1 cellular context compared by ENCODE assay signal in the genomic region with DNA sequence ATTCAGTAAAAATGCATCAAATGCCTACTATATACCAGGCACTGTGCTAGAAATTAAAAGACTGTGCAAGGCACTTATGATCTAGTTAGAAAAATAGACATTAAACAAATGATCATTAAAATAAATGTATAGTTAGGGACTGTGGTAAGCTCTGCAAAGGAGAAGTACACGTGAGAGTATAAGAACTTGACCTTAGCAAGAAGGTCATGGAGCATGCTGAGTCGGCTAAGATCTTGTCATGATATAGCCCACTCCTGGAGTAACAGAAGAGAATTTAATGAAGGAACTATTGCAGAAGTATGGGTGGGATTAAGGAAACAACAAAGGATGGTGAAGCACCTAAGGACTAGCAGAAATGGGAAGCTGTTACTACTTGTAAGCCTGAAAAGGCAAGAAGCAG.
TF ChIP-seq lines count a peak whose summit lies in the region.

No MANE protein-coding gene starts in this region.

TF ChIP-seq in GM12878, 131 proteins besides CTCF, POLR2A, EP300 and RAD21 (continued from another document):
- TF ChIP-seq, protein P1, sequence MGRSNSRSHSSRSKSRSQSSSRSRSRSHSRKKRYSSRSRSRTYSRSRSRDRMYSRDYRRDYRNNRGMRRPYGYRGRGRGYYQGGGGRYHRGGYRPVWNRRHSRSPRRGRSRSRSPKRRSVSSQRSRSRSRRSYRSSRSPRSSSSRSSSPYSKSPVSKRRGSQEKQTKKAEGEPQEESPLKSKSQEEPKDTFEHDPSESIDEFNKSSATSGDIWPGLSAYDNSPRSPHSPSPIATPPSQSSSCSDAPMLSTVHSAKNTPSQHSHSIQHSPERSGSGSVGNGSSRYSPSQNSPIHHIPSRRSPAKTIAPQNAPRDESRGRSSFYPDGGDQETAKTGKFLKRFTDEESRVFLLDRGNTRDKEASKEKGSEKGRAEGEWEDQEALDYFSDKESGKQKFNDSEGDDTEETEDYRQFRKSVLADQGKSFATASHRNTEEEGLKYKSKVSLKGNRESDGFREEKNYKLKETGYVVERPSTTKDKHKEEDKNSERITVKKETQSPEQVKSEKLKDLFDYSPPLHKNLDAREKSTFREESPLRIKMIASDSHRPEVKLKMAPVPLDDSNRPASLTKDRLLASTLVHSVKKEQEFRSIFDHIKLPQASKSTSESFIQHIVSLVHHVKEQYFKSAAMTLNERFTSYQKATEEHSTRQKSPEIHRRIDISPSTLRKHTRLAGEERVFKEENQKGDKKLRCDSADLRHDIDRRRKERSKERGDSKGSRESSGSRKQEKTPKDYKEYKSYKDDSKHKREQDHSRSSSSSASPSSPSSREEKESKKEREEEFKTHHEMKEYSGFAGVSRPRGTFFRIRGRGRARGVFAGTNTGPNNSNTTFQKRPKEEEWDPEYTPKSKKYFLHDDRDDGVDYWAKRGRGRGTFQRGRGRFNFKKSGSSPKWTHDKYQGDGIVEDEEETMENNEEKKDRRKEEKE (IDR thresholded peaks at IDR 0.05): no peak
- TF ChIP-seq, protein P2, sequence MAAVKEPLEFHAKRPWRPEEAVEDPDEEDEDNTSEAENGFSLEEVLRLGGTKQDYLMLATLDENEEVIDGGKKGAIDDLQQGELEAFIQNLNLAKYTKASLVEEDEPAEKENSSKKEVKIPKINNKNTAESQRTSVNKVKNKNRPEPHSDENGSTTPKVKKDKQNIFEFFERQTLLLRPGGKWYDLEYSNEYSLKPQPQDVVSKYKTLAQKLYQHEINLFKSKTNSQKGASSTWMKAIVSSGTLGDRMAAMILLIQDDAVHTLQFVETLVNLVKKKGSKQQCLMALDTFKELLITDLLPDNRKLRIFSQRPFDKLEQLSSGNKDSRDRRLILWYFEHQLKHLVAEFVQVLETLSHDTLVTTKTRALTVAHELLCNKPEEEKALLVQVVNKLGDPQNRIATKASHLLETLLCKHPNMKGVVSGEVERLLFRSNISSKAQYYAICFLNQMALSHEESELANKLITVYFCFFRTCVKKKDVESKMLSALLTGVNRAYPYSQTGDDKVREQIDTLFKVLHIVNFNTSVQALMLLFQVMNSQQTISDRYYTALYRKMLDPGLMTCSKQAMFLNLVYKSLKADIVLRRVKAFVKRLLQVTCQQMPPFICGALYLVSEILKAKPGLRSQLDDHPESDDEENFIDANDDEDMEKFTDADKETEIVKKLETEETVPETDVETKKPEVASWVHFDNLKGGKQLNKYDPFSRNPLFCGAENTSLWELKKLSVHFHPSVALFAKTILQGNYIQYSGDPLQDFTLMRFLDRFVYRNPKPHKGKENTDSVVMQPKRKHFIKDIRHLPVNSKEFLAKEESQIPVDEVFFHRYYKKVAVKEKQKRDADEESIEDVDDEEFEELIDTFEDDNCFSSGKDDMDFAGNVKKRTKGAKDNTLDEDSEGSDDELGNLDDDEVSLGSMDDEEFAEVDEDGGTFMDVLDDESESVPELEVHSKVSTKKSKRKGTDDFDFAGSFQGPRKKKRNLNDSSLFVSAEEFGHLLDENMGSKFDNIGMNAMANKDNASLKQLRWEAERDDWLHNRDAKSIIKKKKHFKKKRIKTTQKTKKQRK (IDR thresholded peaks at IDR 0.05; ENCODE audit: low read depth, low read length): no peak
- no peak for TF ChIP-seq ZNF622 (IDR thresholded peaks at IDR 0.05)
TF ChIP-seq in GM12878: peak in this region for 0.
